ENCODE assay signal across 21 cellular contexts in genomic region chr17:2017274-2017941, GRCh38. TPM values are rescaled to one million over a fixed set of nuclear protein-coding genes. Genes with fewer than 3 reads are reported as not detected.
DNase-seq lines count a peak whose midpoint lies in the region; ATAC-seq, FAIRE-seq and TF ChIP-seq lines count a peak whose summit lies in the region.
"Had no signal": no experiment of that assay in that cellular context is flagged by ENCODE, and none has a peak within 500 bp of the region (broad histone marks: within the 10 kb centered on the region; RNA-seq: fewer than 3 reads in every experiment).

No MANE protein-coding gene starts in this region.

- no TSS peak for BruUV-seq in GM12878 (replicated peaks; lab: Mats Ljungman, UMichigan)

- no peak overlapping the region for H2BK15ac ChIP-seq in neuronal stem cell (ENCODE audit: low read length)

- H2BK120ac ChIP-seq in neuronal stem cell (ENCODE audit: low read depth, low read length): no peak overlapping the region

- WGBS in GM12878 (ENCODE audit: insufficient coverage, insufficient replicate concordance, low lambda C conversion rate, missing lambda C conversion rate): 37% methylated on average over 18 of the region's 19 CpGs
- WGBS in neuronal stem cell (ENCODE audit: extremely low coverage in 2 of 2, insufficient read length in 2 of 2, insufficient replicate concordance in 1 of 2), 2 donors: no CpG with 5 or more reads among the region's 19 CpGs
- 71 to 78% (median 73%) methylated on average over 15 to 19 of the region's 19 CpGs for WGBS in stomach, 5 donors

- no peaks in the 10 kb centered on the region for H3K79me1 ChIP-seq in neuronal stem cell (ENCODE audit: low read depth, low read length)

- intact Hi-C loops in GM12878 (cut with micrococcal nuclease; ENCODE audit: unreplicated experiment): no loop called here
- intact Hi-C loops in stomach (cut with DNase I; ENCODE audit: low total_unique reads): no loop called here

- TF ChIP-seq EP300 in GM12878 (IDR thresholded peaks at IDR 0.05; ENCODE audit: borderline replicate concordance in 1 of 2, control insufficient read depth in 1 of 2, low read depth in 2 of 2, low read length in 2 of 2) (no peak), stomach (IDR thresholded peaks at IDR 0.05) (no peak)

- H4K20me1 ChIP-seq in GM12878 (ENCODE audit: control insufficient read depth, insufficient read depth): no peaks in the 10 kb centered on the region

- CTCF ChIA-PET in GM12878 (lab: Yijun Ruan, JAX): interaction anchor here (0.8 kb wide), 2 partner anchors 11 to 108 kb away, joined by 3 read pairs; no protein-coding TSS in a partner anchor

- H2AFZ ChIP-seq in GM12878 (ENCODE audit: control insufficient read depth, low read depth, low read length) (no peak overlapping the region), neuronal stem cell (ENCODE audit: low read length) (no peak overlapping the region)
- H2AFZ ChIP-seq: PC-9 had no signal

- peak overlapping the region; percentile 6 for H3K18ac ChIP-seq in neuronal stem cell (ENCODE audit: low read length)

- H3K36me3 ChIP-seq in GM12878 (ENCODE audit: control insufficient read depth in 2 of 2, insufficient read depth in 2 of 2, low read length in 1 of 2) (no peaks in the 10 kb centered on the region), neuronal stem cell (replicated peaks in 1 of 2; ENCODE audit: control insufficient read depth in 2 of 2, insufficient read depth in 2 of 2, low read length in 2 of 2) (no peaks in the 10 kb centered on the region), stomach (no peaks in the 10 kb centered on the region)
- H3K36me3 ChIP-seq: esophagus muscularis mucosa, heart left ventricle, suprapubic skin had no signal

- TF ChIP-seq CTCF in GM12878 (IDR thresholded peaks at IDR 0.05 in 2 of 3, conservative IDR thresholded peaks at IDR 0.05 in 1 of 3; ENCODE audit: control insufficient read depth in 2 of 3, extremely low read depth in 1 of 3, insufficient read depth in 1 of 3, low read depth in 3 of 3, low read length in 3 of 3) (no peak), stomach (IDR thresholded peaks at IDR 0.05) (no peak)

- no peak for TF ChIP-seq RAD21 in GM12878 (IDR thresholded peaks at IDR 0.05; ENCODE audit: insufficient read depth, low read depth, low read length)

- in situ Hi-C loops in GM12878 (cut with MboI): loop anchor here (25.0 kb wide), 1 partner anchor 105 kb away; no protein-coding TSS in a partner anchor

- H2AK5ac ChIP-seq in neuronal stem cell (ENCODE audit: low read depth, low read length): peak overlapping the region; percentile 65

- TF ChIP-seq POLR2A in GM12878 (IDR thresholded peaks at IDR 0.05; ENCODE audit: low read depth, low read length): no peak
- no peak for TF ChIP-seq POLR2A in stomach (IDR thresholded peaks at IDR 0.05)

- no peak overlapping the region for H3K14ac ChIP-seq in neuronal stem cell (ENCODE audit: low read length)

- peak; percentile 68 for FAIRE-seq in HTR-8/SVneo (lab: Jason Lieb, UNC)
- FAIRE-seq in GM12878 (lab: Jason Lieb, UNC): peak; percentile 62
- FAIRE-seq: D721Med, K562 had no signal

- H3K9ac ChIP-seq in GM12878 (ENCODE audit: control insufficient read depth, insufficient read depth, low read length) (no peak overlapping the region), neuronal stem cell (ENCODE audit: low read depth, low read length, poor library complexity) (no peak overlapping the region)

- no peak overlapping the region for H3K4ac ChIP-seq in neuronal stem cell (ENCODE audit: low read length)

- no peak overlapping the region for H4K91ac ChIP-seq in neuronal stem cell (ENCODE audit: low read depth, low read length, poor library complexity)

- H3K4me2 ChIP-seq in GM12878 (ENCODE audit: control insufficient read depth, insufficient read depth): peak overlapping the region; percentile 15
- no peak overlapping the region for H3K4me2 ChIP-seq in neuronal stem cell (ENCODE audit: insufficient read depth, low read length, poor library complexity, severe bottlenecking)
- H3K4me2 ChIP-seq: PC-9 had no signal

- SMC1A ChIA-PET in GM12878 (lab: Charles Lee; ENCODE audit: uncharacterized antibody, unreplicated experiment): no interaction called here

- no peak overlapping the region for H3K23ac ChIP-seq in neuronal stem cell (ENCODE audit: low read depth, low read length, poor library complexity)

- H3K79me2 ChIP-seq in GM12878 (ENCODE audit: control insufficient read depth, insufficient read depth, low read length): no peaks in the 10 kb centered on the region

- H2BK12ac ChIP-seq in neuronal stem cell (ENCODE audit: low read length): no peak overlapping the region

- H3K9me3 ChIP-seq in GM12878 (replicated peaks; ENCODE audit: control insufficient read depth, insufficient read depth, low read length) (no peaks in the 10 kb centered on the region; the same call in 2 of the 3 replicates), neuronal stem cell (replicated peaks in 1 of 2; ENCODE audit: control insufficient read depth in 2 of 2, insufficient read depth in 1 of 2, low read depth in 1 of 2, low read length in 2 of 2) (peaks cover 0 to 3% of the 10 kb centered on the region in 2 donors), stomach (no peaks in the 10 kb centered on the region)
- H3K9me3 ChIP-seq: esophagus muscularis mucosa, heart left ventricle, suprapubic skin had no signal

- H3K4me3 ChIP-seq in GM12878 (no peak overlapping the region), neuronal stem cell (ENCODE audit: low read length in 2 of 2) (peak overlapping the region in 1 of 2 donors; percentile 42), stomach (no peak overlapping the region)
- H3K4me3 ChIP-seq: esophagus muscularis mucosa, heart left ventricle, K562, PC-9, suprapubic skin had no signal

- H3K4me1 ChIP-seq in GM12878 (ENCODE audit: control insufficient read depth, insufficient read depth, low read length) (peaks cover 10% of the 10 kb centered on the region), neuronal stem cell (ENCODE audit: control insufficient read depth in 2 of 2, insufficient read depth in 1 of 2, low read depth in 1 of 2, low read length in 2 of 2) (peaks cover 2 to 20% of the 10 kb centered on the region in 2 donors), stomach (peaks cover 0 to 5% (median under 1%) of the 10 kb centered on the region in 4 donors)

- H3K27ac ChIP-seq in GM12878 (ENCODE audit: control insufficient read depth, insufficient read depth) (no peak overlapping the region), neuronal stem cell (replicated peaks; ENCODE audit: low read length) (no peak overlapping the region), stomach (no peak overlapping the region)
- H3K27ac ChIP-seq: esophagus muscularis mucosa, heart left ventricle, PC-9, suprapubic skin had no signal

- H4K8ac ChIP-seq in neuronal stem cell (ENCODE audit: low read depth, low read length): no peak overlapping the region

- H3K27me3 ChIP-seq in GM12878 (replicated peaks in 1 of 2; ENCODE audit: control insufficient read depth in 2 of 2, insufficient read depth in 2 of 2, low read length in 1 of 2): peaks cover 1 to 5% of the 10 kb centered on the region in 2 experiments; a peak in 3 of 4 replicates
- H3K27me3 ChIP-seq in neuronal stem cell (ENCODE audit: control insufficient read depth in 3 of 3, insufficient read depth in 3 of 3, low read depth in 1 of 3, low read length in 3 of 3): peaks cover 0 to 45% (median 0%) of the 10 kb centered on the region in 3 experiments
- H3K27me3 ChIP-seq in stomach: peaks cover 0 to 51% (median 4%) of the 10 kb centered on the region in 3 donors
- H3K27me3 ChIP-seq: heart left ventricle, suprapubic skin had no signal

- H2BK5ac ChIP-seq in neuronal stem cell (ENCODE audit: low read length): no peak overlapping the region

- ATAC-seq in GM12878 (peak; percentile 93), HG03432 (IDR thresholded peaks at IDR 0.05; ENCODE audit: unreplicated experiment) (no peak), HG03135 (IDR thresholded peaks at IDR 0.05; ENCODE audit: unreplicated experiment) (no peak)
- ATAC-seq: heart left ventricle, K562, right cardiac atrium had no signal

- POLR2A ChIA-PET in GM12878 (lab: Charles Lee): no interaction called here

- RAD21 ChIA-PET in GM12878 (lab: Charles Lee; ENCODE audit: unreplicated experiment): interaction anchor here (1.4 kb wide), 1 partner anchor 11 kb away, joined by 3 read pairs; no protein-coding TSS in a partner anchor

- DNase-seq in DMS79 (lab: John Stamatoyannopoulos, UW): peak; percentile 51
- DNase-seq in HTR-8/SVneo (ENCODE audit: insufficient read length, low spot score): no peak
- no peak for DNase-seq in GM12878 (ENCODE audit: low read depth, low spot score)
- DNase-seq in neuronal stem cell (ENCODE audit: low spot score): no peak
- DNase-seq in stomach: no peak
- no peak for DNase-seq in globus pallidus (ENCODE audit: low spot score)
- DNase-seq: activated CD4-positive, alpha-beta T cell treated with anti-CD3 and anti-CD28 coated beads, Interleukin-2, amount 50 U/mL, for 1 hour; activated naive CD4-positive, alpha-beta T cell treated with Interleukin-2 at 50 U/mL for 16 hours; dermis blood vessel endothelial cell; heart left ventricle; mesendoderm; NCI-H1436 treated with DMSO at 0.1 percent for 48 hours; NCI-H446 had no signal

RNA-seq across cellular contexts. Expression of gene RTN4RL1, which starts 7.7 kb away (rescaled TPM):
- total RNA-seq in GM12878 (2013; cell fraction: nucleolus; rRNA removed): 0.10 and 0.12 TPM in 2 replicates
- total RNA-seq in GM12878 (2014; rRNA removed) (0.05 and 0.11 TPM in 2 replicates), GM12878 (2014; rRNA removed; fragmentation: Illumina TruSeq; extraction: Trizol) (not detected in 2 replicates), GM12878 (2021) (0.10 and 0.13 TPM in 2 replicates), stomach (under 1 TPM in 2 of 5 donors, not detected in 3; 0.58 to 0.92 TPM)
- not detected for polyA plus RNA-seq in GM12878 (2011; ENCODE audit: low read depth)
- polyA plus RNA-seq in GM12878 (2011; rRNA removed) (not detected in 2 replicates), GM12878 (2014; fragmentation: Illumina TruSeq; extraction: Trizol) (not detected in 2 replicates), GM12878 (2014; fragmentation: Nextera tagmentation; extraction: Ambion mirVana) (not detected), GM12878 (2014; rRNA removed) (0.03 and 0.08 TPM in 2 replicates), GM12878 (2016; fragmentation: Nextera tagmentation; extraction: Ambion mirVana) (not detected), stomach (under 1 TPM in 2 of 3 donors, not detected in 1; 0.50 to 0.85 TPM)
- 0.01 TPM in 1 of 2 replicates, not detected in the other for polyA plus RNA-seq in GM12878 (2011; cell fraction: cytosol; rRNA removed)
- 0.03 TPM in 1 of 2 replicates, not detected in the other for polyA plus RNA-seq in GM12878 (2011; cell fraction: nucleus; rRNA removed)
- polyA plus RNA-seq in GM12878 (2012): 0.04 TPM in 1 of 2 replicates, not detected in the other
- polyA minus RNA-seq in GM12878 (2011; rRNA and poly(A)+ RNA removed): not detected in 2 replicates
- polyA minus RNA-seq in GM12878 (2011; cell fraction: cytosol; rRNA and poly(A)+ RNA removed): not detected in 2 replicates
- not detected in 2 replicates for polyA minus RNA-seq in GM12878 (2011; cell fraction: nucleus; rRNA and poly(A)+ RNA removed)
- polyA plus RNA-seq in neuronal stem cell (2013, experiment 1 of 2): 4.0 TPM
- 3.9 TPM for polyA plus RNA-seq in neuronal stem cell (2013, experiment 2 of 2)

RNA-seq across cellular contexts. Expression of gene DPH1, which starts 12.5 kb away (rescaled TPM):
- total RNA-seq in GM12878 (2013; cell fraction: nucleolus; rRNA removed): 111 and 119 TPM in 2 replicates
- total RNA-seq in GM12878 (2014; rRNA removed): 21.1 and 22.5 TPM in 2 replicates
- total RNA-seq in GM12878 (2014; rRNA removed; fragmentation: Illumina TruSeq; extraction: Trizol): 13.4 and 17.5 TPM in 2 replicates
- 20.2 and 21.3 TPM in 2 replicates for total RNA-seq in GM12878 (2021)
- polyA plus RNA-seq in GM12878 (2011; ENCODE audit: low read depth): 13.9 TPM
- polyA plus RNA-seq in GM12878 (2011; rRNA removed): 16.0 and 33.6 TPM in 2 replicates
- polyA plus RNA-seq in GM12878 (2011; cell fraction: cytosol; rRNA removed): 39.9 and 44.5 TPM in 2 replicates
- 194 and 207 TPM in 2 replicates for polyA plus RNA-seq in GM12878 (2011; cell fraction: nucleus; rRNA removed)
- polyA plus RNA-seq in GM12878 (2012): 32.2 and 34.3 TPM in 2 replicates
- polyA plus RNA-seq in GM12878 (2014; fragmentation: Illumina TruSeq; extraction: Trizol): 7.1 and 16.0 TPM in 2 replicates
- under 1 TPM; 0.29 to 0.95 TPM for polyA plus RNA-seq in GM12878 (2014; fragmentation: Nextera tagmentation; extraction: Ambion mirVana)
- polyA plus RNA-seq in GM12878 (2014; rRNA removed): 22.2 and 24.4 TPM in 2 replicates
- polyA plus RNA-seq in GM12878 (2016; fragmentation: Nextera tagmentation; extraction: Ambion mirVana): 10 to 100 TPM; 19.0 to 22.0 TPM
- 23.5 and 37.9 TPM in 2 replicates for polyA minus RNA-seq in GM12878 (2011; rRNA and poly(A)+ RNA removed)
- polyA minus RNA-seq in GM12878 (2011; cell fraction: cytosol; rRNA and poly(A)+ RNA removed): 12.2 and 19.2 TPM in 2 replicates
- polyA minus RNA-seq in GM12878 (2011; cell fraction: nucleus; rRNA and poly(A)+ RNA removed): 38.8 and 48.8 TPM in 2 replicates
- 19.6 TPM for polyA plus RNA-seq in neuronal stem cell (2013, experiment 1 of 2)
- polyA plus RNA-seq in neuronal stem cell (2013, experiment 2 of 2): 18.0 TPM
- 100 to 1,000 TPM in 2 of 5 donors, 10 to 100 TPM in 3; 26.1 to 188 (median 95.0) TPM for total RNA-seq in stomach
- polyA plus RNA-seq in stomach: 10 to 100 TPM; 11.6 to 27.9 (median 17.7) TPM

RNA-seq across cellular contexts. Expression of gene OVCA2, which starts 24.4 kb away (rescaled TPM):
- total RNA-seq in GM12878 (2013; cell fraction: nucleolus; rRNA removed): 4.1 and 4.5 TPM in 2 replicates
- total RNA-seq in GM12878 (2014; rRNA removed) (57.5 and 58.6 TPM in 2 replicates), GM12878 (2014; rRNA removed; fragmentation: Illumina TruSeq; extraction: Trizol) (25.5 and 29.1 TPM in 2 replicates), GM12878 (2021) (39.7 and 46.9 TPM in 2 replicates), stomach (10 to 100 TPM in 3 of 5 donors, 1 to 10 TPM in 1, not detected in 1; 3.1 to 31.9 (median 17.3) TPM)
- polyA plus RNA-seq in GM12878 (2011; ENCODE audit: low read depth): 15.9 TPM
- polyA plus RNA-seq in GM12878 (2011; rRNA removed) (21.8 and 34.6 TPM in 2 replicates), GM12878 (2014; fragmentation: Illumina TruSeq; extraction: Trizol) (24.8 and 32.5 TPM in 2 replicates), GM12878 (2014; fragmentation: Nextera tagmentation; extraction: Ambion mirVana) (10 to 100 TPM in 1 of 2 experiments, 1 to 10 TPM in 1; 6.1 to 14.2 TPM), GM12878 (2014; rRNA removed) (49.5 and 59.8 TPM in 2 replicates), GM12878 (2016; fragmentation: Nextera tagmentation; extraction: Ambion mirVana) (10 to 100 TPM; 73.6 to 75.3 TPM), stomach (10 to 100 TPM; 60.3 to 83.4 (median 66.7) TPM)
- 57.5 and 70.9 TPM in 2 replicates for polyA plus RNA-seq in GM12878 (2011; cell fraction: cytosol; rRNA removed)
- 27.2 and 42.6 TPM in 2 replicates for polyA plus RNA-seq in GM12878 (2011; cell fraction: nucleus; rRNA removed)
- 26.0 and 30.9 TPM in 2 replicates for polyA plus RNA-seq in GM12878 (2012)
- polyA minus RNA-seq in GM12878 (2011; rRNA and poly(A)+ RNA removed): 18.9 and 41.3 TPM in 2 replicates
- polyA minus RNA-seq in GM12878 (2011; cell fraction: cytosol; rRNA and poly(A)+ RNA removed): 9.4 and 10.5 TPM in 2 replicates
- 2.3 and 5.2 TPM in 2 replicates for polyA minus RNA-seq in GM12878 (2011; cell fraction: nucleus; rRNA and poly(A)+ RNA removed)
- polyA plus RNA-seq in neuronal stem cell (2013, experiment 1 of 2): 13.9 TPM
- polyA plus RNA-seq in neuronal stem cell (2013, experiment 2 of 2): 14.2 TPM

RNA-seq across cellular contexts. Expression of gene HIC1, which starts 37.5 kb away (rescaled TPM):
- total RNA-seq in GM12878 (2013; cell fraction: nucleolus; rRNA removed): 220 and 277 TPM in 2 replicates
- total RNA-seq in GM12878 (2014; rRNA removed) (30.8 and 40.8 TPM in 2 replicates), GM12878 (2014; rRNA removed; fragmentation: Illumina TruSeq; extraction: Trizol) (4.6 and 4.9 TPM in 2 replicates), GM12878 (2021) (55.4 and 61.1 TPM in 2 replicates), stomach (100 to 1,000 TPM in 1 of 5 donors, 10 to 100 TPM in 1, 1 to 10 TPM in 3; 7.6 to 107 (median 9.4) TPM)
- polyA plus RNA-seq in GM12878 (2011; ENCODE audit: low read depth): 8.2 TPM
- polyA plus RNA-seq in GM12878 (2011; rRNA removed) (4.2 and 10.5 TPM in 2 replicates), GM12878 (2014; fragmentation: Illumina TruSeq; extraction: Trizol) (0.81 and 1.8 TPM in 2 replicates), GM12878 (2014; fragmentation: Nextera tagmentation; extraction: Ambion mirVana) (under 1 TPM; 0.11 to 0.57 TPM), GM12878 (2014; rRNA removed) (26.5 and 40.9 TPM in 2 replicates), GM12878 (2016; fragmentation: Nextera tagmentation; extraction: Ambion mirVana) (1 to 10 TPM; 2.0 to 4.9 TPM), stomach (10 to 100 TPM in 1 of 3 donors, 1 to 10 TPM in 2; 1.5 to 11.2 (median 6.2) TPM)
- polyA plus RNA-seq in GM12878 (2011; cell fraction: cytosol; rRNA removed): 16.0 and 34.6 TPM in 2 replicates
- polyA plus RNA-seq in GM12878 (2011; cell fraction: nucleus; rRNA removed): 88.9 and 92.7 TPM in 2 replicates
- 38.9 and 49.7 TPM in 2 replicates for polyA plus RNA-seq in GM12878 (2012)
- 9.8 and 22.7 TPM in 2 replicates for polyA minus RNA-seq in GM12878 (2011; rRNA and poly(A)+ RNA removed)
- polyA minus RNA-seq in GM12878 (2011; cell fraction: cytosol; rRNA and poly(A)+ RNA removed): 23.8 and 29.3 TPM in 2 replicates
- polyA minus RNA-seq in GM12878 (2011; cell fraction: nucleus; rRNA and poly(A)+ RNA removed): 47.3 and 88.0 TPM in 2 replicates
- polyA plus RNA-seq in neuronal stem cell (2013, experiment 1 of 2): 0.08 TPM
- polyA plus RNA-seq in neuronal stem cell (2013, experiment 2 of 2): 0.04 TPM
